In genomic region chr22:21071796-21072195, GRCh38 we compare ENCODE assay signal across 11 cellular contexts. TPM values are rescaled to one million over a fixed set of nuclear protein-coding genes. Genes with fewer than 3 reads are reported as not detected.
"Had no signal": no experiment of that assay in that cellular context is flagged by ENCODE, and none has a peak within 500 bp of the region (broad histone marks: within the 10 kb centered on the region; RNA-seq: fewer than 3 reads in every experiment).

No MANE protein-coding gene starts in this region.

RNA-seq across cellular contexts. Expression of gene LRRC74B, which starts 26.1 kb away (rescaled TPM):
- total RNA-seq: stomach, subcutaneous adipose tissue, suprapubic skin, temporal lobe, thoracic aorta, thyroid gland, transverse colon, upper lobe of right lung, ureter, urinary bladder, vagina had no signal
- polyA plus RNA-seq: stomach, urinary bladder had no signal
